1 cellular context compared by ENCODE assay signal in genomic region chr2:19897623-19898245, GRCh38.
A peak's percentile ranks its signal among the peaks of the same experiment; 100 is the strongest.
TF ChIP-seq lines count a peak whose summit lies in the region.

No MANE protein-coding gene starts in this region.

TF ChIP-seq in K562, 482 proteins besides CTCF, POLR2A, EP300 and RAD21:
- TF ChIP-seq, protein P1, sequence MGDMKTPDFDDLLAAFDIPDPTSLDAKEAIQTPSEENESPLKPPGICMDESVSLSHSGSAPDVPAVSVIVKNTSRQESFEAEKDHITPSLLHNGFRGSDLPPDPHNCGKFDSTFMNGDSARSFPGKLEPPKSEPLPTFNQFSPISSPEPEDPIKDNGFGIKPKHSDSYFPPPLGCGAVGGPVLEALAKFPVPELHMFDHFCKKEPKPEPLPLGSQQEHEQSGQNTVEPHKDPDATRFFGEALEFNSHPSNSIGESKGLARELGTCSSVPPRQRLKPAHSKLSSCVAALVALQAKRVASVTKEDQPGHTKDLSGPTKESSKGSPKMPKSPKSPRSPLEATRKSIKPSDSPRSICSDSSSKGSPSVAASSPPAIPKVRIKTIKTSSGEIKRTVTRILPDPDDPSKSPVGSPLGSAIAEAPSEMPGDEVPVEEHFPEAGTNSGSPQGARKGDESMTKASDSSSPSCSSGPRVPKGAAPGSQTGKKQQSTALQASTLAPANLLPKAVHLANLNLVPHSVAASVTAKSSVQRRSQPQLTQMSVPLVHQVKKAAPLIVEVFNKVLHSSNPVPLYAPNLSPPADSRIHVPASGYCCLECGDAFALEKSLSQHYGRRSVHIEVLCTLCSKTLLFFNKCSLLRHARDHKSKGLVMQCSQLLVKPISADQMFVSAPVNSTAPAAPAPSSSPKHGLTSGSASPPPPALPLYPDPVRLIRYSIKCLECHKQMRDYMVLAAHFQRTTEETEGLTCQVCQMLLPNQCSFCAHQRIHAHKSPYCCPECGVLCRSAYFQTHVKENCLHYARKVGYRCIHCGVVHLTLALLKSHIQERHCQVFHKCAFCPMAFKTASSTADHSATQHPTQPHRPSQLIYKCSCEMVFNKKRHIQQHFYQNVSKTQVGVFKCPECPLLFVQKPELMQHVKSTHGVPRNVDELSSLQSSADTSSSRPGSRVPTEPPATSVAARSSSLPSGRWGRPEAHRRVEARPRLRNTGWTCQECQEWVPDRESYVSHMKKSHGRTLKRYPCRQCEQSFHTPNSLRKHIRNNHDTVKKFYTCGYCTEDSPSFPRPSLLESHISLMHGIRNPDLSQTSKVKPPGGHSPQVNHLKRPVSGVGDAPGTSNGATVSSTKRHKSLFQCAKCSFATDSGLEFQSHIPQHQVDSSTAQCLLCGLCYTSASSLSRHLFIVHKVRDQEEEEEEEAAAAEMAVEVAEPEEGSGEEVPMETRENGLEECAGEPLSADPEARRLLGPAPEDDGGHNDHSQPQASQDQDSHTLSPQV (IDR thresholded peaks at IDR 0.05) = peak; percentile 68
- TF ChIP-seq CAMTA2 (CRISPR knock-in tag; conservative IDR thresholded peaks at IDR 0.05) = no peak
- TF ChIP-seq CUX1 (CRISPR knock-in tag; IDR thresholded peaks at IDR 0.05) = 0 out of 2 replicates have a peak, but pooled peaks have one; percentile 22
- 0 out of 2 replicates have a peak, but pooled peaks have one; percentile 19 for TF ChIP-seq SMAD4 (CRISPR knock-in tag; conservative IDR thresholded peaks at IDR 0.05)
- TF ChIP-seq MTA1 (IDR thresholded peaks at IDR 0.05; ENCODE audit: borderline replicate concordance) = no peak
- 0 out of 4 replicates have a peak, but pooled peaks of 1 of the 2 experiments have one; percentile 21 for TF ChIP-seq MAZ (CRISPR knock-in tag; conservative IDR thresholded peaks at IDR 0.05 in 1 of 2, IDR thresholded peaks at IDR 0.05 in 1 of 2)
- TF ChIP-seq ATF4 (CRISPR knock-in tag; IDR thresholded peaks at IDR 0.05) = 0 out of 2 replicates have a peak, but pooled peaks have one; percentile 16
- 0 out of 2 replicates have a peak, but pooled peaks have one; percentile 26 for TF ChIP-seq ZNF766 (CRISPR knock-in tag; conservative IDR thresholded peaks at IDR 0.05)
- TF ChIP-seq ZNF639 (CRISPR knock-in tag; conservative IDR thresholded peaks at IDR 0.05 in 1 of 2, IDR thresholded peaks at IDR 0.05 in 1 of 2) = 0 out of 4 replicates have a peak, but pooled peaks of 1 of the 2 experiments have one; percentile 50
